In genomic region chr10:60576130-60577069, GRCh38 we compare ENCODE assay signal across 18 cellular contexts.
DNase-seq lines count a peak whose midpoint lies in the region; ATAC-seq and TF ChIP-seq lines count a peak whose summit lies in the region.
"Had no signal": no experiment of that assay in that cellular context is flagged by ENCODE, and none has a peak within 500 bp of the region (broad histone marks: within the 10 kb centered on the region; RNA-seq: fewer than 3 reads in every experiment).

No MANE protein-coding gene starts in this region.

- DNase-seq in Right ventricle myocardium inferior (ENCODE audit: missing footprints) (no peak), cardiac septum (ENCODE audit: low spot score) (no peak), WTC11 (ENCODE audit: low spot score) (no peak), iris pigment epithelial cell (ENCODE audit: low read depth) (peak; percentile 6), thyroid gland (peak in 1 of 2 donors; percentile 13), OCI-LY7 (ENCODE audit: low spot score) (no peak)
- no peak for DNase-seq in stimulated activated CD4-positive, alpha-beta T cell treated with anti-CD3 and anti-CD28 coated beads, Interleukin-4, amount 100 ng/mL, for 24 hours
- DNase-seq: AML-193; dermis blood vessel endothelial cell; DMS153; HCEC 1CT; Kasumi-1; mesenchymal stem cell; NCI-H187; stimulated activated CD4-positive, alpha-beta T cell treated with anti-CD3 and anti-CD28 coated beads, Interleukin-1b, Interleukin-23, amount 100 ng/mL, for 48 hours; stimulated activated CD8-positive, alpha-beta memory T cell treated with anti-CD3 and anti-CD28 coated beads, Interleukin-4, amount 100 ng/mL, for 48 hours had no signal

- no peak overlapping the region for H3K4me3 ChIP-seq in thyroid gland (replicated peaks in 1 of 3)
- no peak overlapping the region for H3K4me3 ChIP-seq in OCI-LY7 (ENCODE audit: low read depth, low read length, poor library complexity, severe bottlenecking)

- CTCF ChIA-PET in WTC11 (lab: Charles Lee) (interaction anchor here (1.0 kb wide), 1 partner anchor 27 kb away, joined by 3 read pairs; no protein-coding TSS in a partner anchor), OCI-LY7 (lab: Charles Lee; ENCODE audit: unreplicated experiment) (no interaction called here)

- H3K36me3 ChIP-seq in thyroid gland (no peaks in the 10 kb centered on the region), OCI-LY7 (ENCODE audit: insufficient read depth, low read length) (no peaks in the 10 kb centered on the region)
- H3K36me3 ChIP-seq: ascending aorta had no signal

- no peaks in the 10 kb centered on the region for H3K27me3 Mint-ChIP-seq in WTC11 (ENCODE audit: low read depth)
- no peaks in the 10 kb centered on the region for H3K27me3 Mint-ChIP-seq in stimulated activated memory B cell treated with anti-CD40 and anti-IgM and Interleukin-4, amounts not matched to agents 10 μg/mL and 1 μg/mL and 100 μg/mL, for 72 hours

- intact Hi-C loops in Right ventricle myocardium inferior (cut with DNase I): no loop called here
- intact Hi-C loops in cardiac septum (cut with DNase I): loop anchor here (10.0 kb wide), 1 partner anchor 132 kb away; no protein-coding TSS in a partner anchor
- intact Hi-C loops in thyroid gland (cut with DNase I): no loop called here
- intact Hi-C loops in OCI-LY7 (cut with micrococcal nuclease; ENCODE audit: unreplicated experiment): no loop called here

- no peaks in the 10 kb centered on the region for H3K79me2 ChIP-seq in OCI-LY7 (ENCODE audit: insufficient read depth, low read depth, low read length)

- H3K9me2 ChIP-seq in OCI-LY7 (ENCODE audit: insufficient read depth, low read length): no peaks in the 10 kb centered on the region

- no peaks in the 10 kb centered on the region for H4K20me1 ChIP-seq in OCI-LY7 (ENCODE audit: insufficient read depth, low read length)

- peaks cover 7 to 15% of the 10 kb centered on the region in 2 donors for H3K4me1 ChIP-seq in thyroid gland
- no peaks in the 10 kb centered on the region for H3K4me1 ChIP-seq in OCI-LY7 (ENCODE audit: insufficient read depth, low read length, poor library complexity, severe bottlenecking)

- 44 to 56% methylated on average over 6 of the region's 6 CpGs for WGBS in thyroid gland, 2 donors

- no TSS peak for BruUV-seq in OCI-LY7 (replicated peaks; lab: Mats Ljungman, UMichigan)

- H3K4me1 Mint-ChIP-seq in WTC11: peaks cover 49% of the 10 kb centered on the region
- H3K4me1 Mint-ChIP-seq in stimulated activated memory B cell treated with anti-CD40 and anti-IgM and Interleukin-4, amounts not matched to agents 10 μg/mL and 1 μg/mL and 100 μg/mL, for 72 hours: peaks cover 30% of the 10 kb centered on the region

- POLR2A ChIA-PET in WTC11 (lab: Charles Lee) (interaction anchor here (0.6 kb wide), 1 partner anchor 84 kb away, joined by 3 read pairs; no protein-coding TSS in a partner anchor), OCI-LY7 (lab: Charles Lee) (interaction anchor here (1.0 kb wide), 1 partner anchor 16 kb away, joined by 3 read pairs; no protein-coding TSS in a partner anchor)

- TF ChIP-seq CTCF in WTC11 (IDR thresholded peaks at IDR 0.05) (no peak), thyroid gland (IDR thresholded peaks at IDR 0.05) (no peak), OCI-LY7 (conservative IDR thresholded peaks at IDR 0.05; ENCODE audit: low read length) (no peak)

- H3K27ac Mint-ChIP-seq in WTC11: peak overlapping the region; percentile 84
- H3K27ac Mint-ChIP-seq in stimulated activated memory B cell treated with anti-CD40 and anti-IgM and Interleukin-4, amounts not matched to agents 10 μg/mL and 1 μg/mL and 100 μg/mL, for 72 hours: no peak overlapping the region

- H3K9me3 Mint-ChIP-seq in WTC11: peaks cover 10% of the 10 kb centered on the region
- no peaks in the 10 kb centered on the region for H3K9me3 Mint-ChIP-seq in stimulated activated memory B cell treated with anti-CD40 and anti-IgM and Interleukin-4, amounts not matched to agents 10 μg/mL and 1 μg/mL and 100 μg/mL, for 72 hours

- H3K36me3 Mint-ChIP-seq in WTC11: peaks cover 10% of the 10 kb centered on the region
- H3K36me3 Mint-ChIP-seq in stimulated activated memory B cell treated with anti-CD40 and anti-IgM and Interleukin-4, amounts not matched to agents 10 μg/mL and 1 μg/mL and 100 μg/mL, for 72 hours: peaks cover 6% of the 10 kb centered on the region

- H3K4me3 Mint-ChIP-seq in WTC11: no peak overlapping the region
- H3K4me3 Mint-ChIP-seq in stimulated activated memory B cell treated with anti-CD40 and anti-IgM and Interleukin-4, amounts not matched to agents 10 μg/mL and 1 μg/mL and 100 μg/mL, for 72 hours: no peak overlapping the region

- H2AFZ ChIP-seq in OCI-LY7 (ENCODE audit: low read length): no peak overlapping the region

- no peaks in the 10 kb centered on the region for H3K27me3 ChIP-seq in thyroid gland
- H3K27me3 ChIP-seq: ascending aorta had no signal

- H3K27ac ChIP-seq in thyroid gland (peak overlapping the region; percentile 15 to 72 (median 39)), OCI-LY7 (ENCODE audit: low read depth, low read length, poor library complexity, severe bottlenecking) (no peak overlapping the region)
- H3K27ac ChIP-seq: ascending aorta had no signal

- ATAC-seq in Right ventricle myocardium inferior: peak; percentile 68
- ATAC-seq in WTC11: peak; percentile 19; the same call in 1 of the 2 replicates
- ATAC-seq in stimulated activated memory B cell treated with anti-CD40 and anti-IgM and Interleukin-4, amounts not matched to agents 10 μg/mL and 1 μg/mL and 100 μg/mL, for 72 hours: no peak

- no peak for TF ChIP-seq POLR2A in thyroid gland (IDR thresholded peaks at IDR 0.05)

- no peak overlapping the region for H3K4me2 ChIP-seq in OCI-LY7 (ENCODE audit: low read length)

- H3K9me3 ChIP-seq in thyroid gland (no peaks in the 10 kb centered on the region), OCI-LY7 (ENCODE audit: low read length) (no peaks in the 10 kb centered on the region)
- H3K9me3 ChIP-seq: ascending aorta had no signal

TF ChIP-seq in WTC11, 78 proteins besides CTCF, POLR2A, EP300 and RAD21 (continues in another document):
- no peak for TF ChIP-seq JUN (CRISPR knock-in tag; IDR thresholded peaks at IDR 0.05)
- no peak for TF ChIP-seq ZNF281 (CRISPR knock-in tag; IDR thresholded peaks at IDR 0.05)
- TF ChIP-seq NFYB (CRISPR knock-in tag; conservative IDR thresholded peaks at IDR 0.05; ENCODE audit: low read depth): no peak
- no peak for TF ChIP-seq SMAD3 (CRISPR knock-in tag; IDR thresholded peaks at IDR 0.05; ENCODE audit: borderline replicate concordance)
- TF ChIP-seq MAX (CRISPR knock-in tag; IDR thresholded peaks at IDR 0.05): no peak
- TF ChIP-seq NFE2L1 (CRISPR knock-in tag; IDR thresholded peaks at IDR 0.05): no peak
- TF ChIP-seq IRF1 (CRISPR knock-in tag; IDR thresholded peaks at IDR 0.05): no peak
- TF ChIP-seq ERG (CRISPR knock-in tag; IDR thresholded peaks at IDR 0.05): no peak
- TF ChIP-seq EMX1 (CRISPR knock-in tag; IDR thresholded peaks at IDR 0.05): no peak
